26 cellular contexts compared by ENCODE assay signal in genomic region chr9:116057371-116057770, GRCh38.
"Had no signal": no experiment of that assay in that cellular context is flagged by ENCODE, and none has a peak within 500 bp of the region (broad histone marks: within the 10 kb centered on the region; RNA-seq: fewer than 3 reads in every experiment).

No MANE protein-coding gene starts in this region.

- H3K9me3 ChIP-seq: ovary, psoas muscle, right lobe of liver, sigmoid colon, stomach, thoracic aorta, thyroid gland, tibial nerve, upper lobe of left lung, vagina had no signal

- H3K4me3 ChIP-seq: neural progenitor cell, ovary, psoas muscle, right lobe of liver, sigmoid colon, stomach, thoracic aorta, thyroid gland, tibial nerve, upper lobe of left lung, vagina had no signal

- FAIRE-seq: small intestine, urothelium cell line had no signal

- ATAC-seq: natural killer cell; psoas muscle; right cardiac atrium; right lobe of liver; stimulated activated effector memory CD8-positive, alpha-beta T cell treated with anti-CD3 and anti-CD28 coated beads, Interleukin-12 subunit alpha, Interleukin-12 subunit beta, amount 100 ng/mL, for 72 hours; stimulated activated naive B cell treated with anti-CD40 and anti-IgM and Interleukin-4, amounts not matched to agents 10 μg/mL and 1 μg/mL and 100 μg/mL, for 72 hours had no signal

- H3K27me3 ChIP-seq: neural progenitor cell, ovary, right lobe of liver, sigmoid colon, stomach, thyroid gland, tibial nerve, upper lobe of left lung, vagina had no signal

- H3K4me2 ChIP-seq: neural progenitor cell had no signal

- DNase-seq: natural killer cell; occipital lobe; ovary; posterior cingulate gyrus; psoas muscle; right cardiac atrium; right lobe of liver; sigmoid colon; small intestine; stimulated activated CD4-positive, alpha-beta T cell treated with anti-CD3 and anti-CD28 coated beads, Interleukin-15, amount 100 ng/mL, for 24 hours; stimulated activated CD4-positive, alpha-beta T cell treated with anti-CD3 and anti-CD28 coated beads, Interleukin-2, amount 100 ng/mL, for 24 hours; stimulated activated CD4-positive, alpha-beta T cell treated with anti-CD3 and anti-CD28 coated beads, Interleukin-2, amount 100 ng/mL, for 48 hours; stimulated activated CD4-positive, alpha-beta T cell treated with anti-CD3 and anti-CD28 coated beads, Interleukin-4, amount 100 ng/mL, for 24 hours; stimulated activated naive B cell treated with anti-CD40 and anti-IgM and Interleukin-4, amounts not matched to agents 10 μg/mL and 1 μg/mL and 100 μg/mL, for 72 hours; stimulated activated naive CD4-positive, alpha-beta T cell treated with Interleukin-2 at 50 U/mL for 16 hours; stomach; thyroid gland; trophoblast cell; upper lobe of left lung had no signal

- H3K27ac ChIP-seq: neural progenitor cell, ovary, parathyroid adenoma, psoas muscle, right lobe of liver, sigmoid colon, stomach, thoracic aorta, thyroid gland, tibial nerve, upper lobe of left lung, vagina had no signal

- H3K4me1 ChIP-seq: neural progenitor cell, parathyroid adenoma, psoas muscle, right lobe of liver, stomach, thyroid gland, tibial nerve, upper lobe of left lung, vagina had no signal
